In genomic region chr5:55923177-55923872, GRCh38 we compare ENCODE assay signal across 8 cellular contexts.
A peak's percentile ranks its signal among the peaks of the same experiment; 100 is the strongest.
DNase-seq lines count a peak whose midpoint lies in the region; ATAC-seq, FAIRE-seq and TF ChIP-seq lines count a peak whose summit lies in the region.

No MANE protein-coding gene starts in this region.

- H3K27ac ChIP-seq in heart left ventricle (peak overlapping the region in 7 of 12 donors; percentile 3 to 78 (median 67)), transverse colon (no peak overlapping the region)

- no peak for TF ChIP-seq CTCF in heart left ventricle (IDR thresholded peaks at IDR 0.05)
- TF ChIP-seq CTCF in transverse colon (IDR thresholded peaks at IDR 0.05), result no peak

- peak in 3 of 4 donors; percentile 47 to 84 (median 50) for ATAC-seq in heart left ventricle

- intact Hi-C loops in heart left ventricle (cut with DNase I) (no loop called here), cardiac septum (cut with DNase I) (no loop called here), transverse colon (cut with DNase I; ENCODE audit: low total_unique reads) (no loop called here)

- DNase-seq in heart left ventricle (peak in 4 of 5 donors; percentile 34 to 58 (median 38)), cardiac septum (ENCODE audit: low spot score) (no peak), UCSD-AML1 (lab: John Stamatoyannopoulos, UW; ENCODE audit: unreplicated experiment) (peak; percentile 60), iris pigment epithelial cell (ENCODE audit: low read depth) (peak; percentile 27), transverse colon (no peak), erythroblast (lab: John Stamatoyannopoulos, UW) (no peak), HTR-8/SVneo (ENCODE audit: insufficient read length, low spot score) (no peak), GM19238 (ENCODE audit: insufficient read length, low spot score) (no peak)

- no peak for TF ChIP-seq POLR2A in heart left ventricle (IDR thresholded peaks at IDR 0.05)
- TF ChIP-seq POLR2A in transverse colon (IDR thresholded peaks at IDR 0.05), result no peak
- TF ChIP-seq POLR2A in erythroblast (IDR thresholded peaks at IDR 0.05; ENCODE audit: low read length), result no peak

- 39 to 63% (median 40%) methylated on average over 18 of the region's 18 CpGs for WGBS in heart left ventricle, 4 donors
- WGBS in transverse colon (ENCODE audit: low coverage in 1 of 2), 2 donors, result 47 to 48% methylated on average over 9 to 18 of the region's 18 CpGs

- H3K4me3 ChIP-seq in heart left ventricle, result peak overlapping the region in 11 of 12 donors; percentile 18 to 64 (median 51)
- H3K4me3 ChIP-seq in transverse colon, result peak overlapping the region in 3 of 4 donors; percentile 18 to 49 (median 19)

- H3K36me3 ChIP-seq in heart left ventricle, result no peaks in the 10 kb centered on the region
- no peaks in the 10 kb centered on the region for H3K36me3 ChIP-seq in transverse colon

- H3K9me3 ChIP-seq in heart left ventricle, result no peaks in the 10 kb centered on the region
- no peaks in the 10 kb centered on the region for H3K9me3 ChIP-seq in transverse colon

- H3K4me1 ChIP-seq in heart left ventricle (peaks cover 0 to 21% (median 0%) of the 10 kb centered on the region in 12 donors), transverse colon (peaks cover 0 to 6% (median 0%) of the 10 kb centered on the region in 4 donors)

- TF ChIP-seq EP300 in transverse colon (IDR thresholded peaks at IDR 0.05; ENCODE audit: low read depth), result no peak

- in situ Hi-C loops in transverse colon (cut with MboI; ENCODE audit: low pct_ligation_motif_present in 1 of 4, low pct_unique_long_range_greater_than_20kb in 1 of 4, low sequenced_read_pairs in 3 of 4), result no loop called here

- FAIRE-seq in HTR-8/SVneo (lab: Jason Lieb, UNC), result no peak

- no peaks in the 10 kb centered on the region for H3K27me3 ChIP-seq in heart left ventricle
- no peaks in the 10 kb centered on the region for H3K27me3 ChIP-seq in transverse colon

Comparison
In these comparisons a context has a peak if more than half of its experiments do, and no peak if none do; other contexts are left out.
1. DNase-seq: peak in heart left ventricle (4 of 5), UCSD-AML1 (single experiment) and iris pigment epithelial cell (single experiment); none in cardiac septum (single experiment), transverse colon (single experiment), erythroblast (0 of 2), HTR-8/SVneo (single experiment) and GM19238 (single experiment).
2. H3K27ac ChIP-seq: peak in heart left ventricle (7 of 12); none in transverse colon (0 of 4).